1 cellular context compared by ENCODE assay signal in genomic region chr15:53251998-53252397, GRCh38.
TF ChIP-seq lines count a peak whose summit lies in the region.

No MANE protein-coding gene starts in this region.

TF ChIP-seq in HepG2, 621 proteins besides CTCF, POLR2A, EP300 and RAD21 (continued from another document and continues in another):
- TF ChIP-seq SRF (IDR thresholded peaks at IDR 0.05; ENCODE audit: low read depth, low read length), result no peak
- no peak for TF ChIP-seq SUZ12 (IDR thresholded peaks at IDR 0.05; ENCODE audit: low read depth, low read length)
- TF ChIP-seq HHEX (CRISPR knock-in tag; IDR thresholded peaks at IDR 0.05), result no peak
- no peak for TF ChIP-seq ZFP90 (CRISPR knock-in tag; IDR thresholded peaks at IDR 0.05; ENCODE audit: borderline replicate concordance)
- TF ChIP-seq GLI4 (CRISPR knock-in tag; IDR thresholded peaks at IDR 0.05; ENCODE audit: borderline replicate concordance), result no peak
- peak; percentile 62 for TF ChIP-seq ZMYM4 (CRISPR knock-in tag; IDR thresholded peaks at IDR 0.05)
- no peak for TF ChIP-seq ATF3 (CRISPR knock-in tag; IDR thresholded peaks at IDR 0.05)
- no peak for TF ChIP-seq LRRFIP1 (CRISPR knock-in tag; conservative IDR thresholded peaks at IDR 0.05)
- no peak for TF ChIP-seq ZBTB4 (CRISPR knock-in tag; IDR thresholded peaks at IDR 0.05; ENCODE audit: borderline replicate concordance)
- no peak for TF ChIP-seq CSRNP2 (CRISPR knock-in tag; conservative IDR thresholded peaks at IDR 0.05; ENCODE audit: low read depth)
- no peak for TF ChIP-seq ZNF180 (CRISPR knock-in tag; IDR thresholded peaks at IDR 0.05; ENCODE audit: borderline replicate concordance, low read depth)
- no peak for TF ChIP-seq ZNF451 (CRISPR knock-in tag; IDR thresholded peaks at IDR 0.05)
- 0 out of 2 replicates have a peak, but pooled peaks have one; percentile 42 for TF ChIP-seq ARID3A (IDR thresholded peaks at IDR 0.05; ENCODE audit: low read depth, low read length)
- TF ChIP-seq USF2 (IDR thresholded peaks at IDR 0.05; ENCODE audit: low read depth, low read length), result no peak
- peak; percentile 38; the same call in 1 of the 2 replicates for TF ChIP-seq USF2 (CRISPR knock-in tag; IDR thresholded peaks at IDR 0.05; ENCODE audit: borderline replicate concordance)
- TF ChIP-seq, protein P1, sequence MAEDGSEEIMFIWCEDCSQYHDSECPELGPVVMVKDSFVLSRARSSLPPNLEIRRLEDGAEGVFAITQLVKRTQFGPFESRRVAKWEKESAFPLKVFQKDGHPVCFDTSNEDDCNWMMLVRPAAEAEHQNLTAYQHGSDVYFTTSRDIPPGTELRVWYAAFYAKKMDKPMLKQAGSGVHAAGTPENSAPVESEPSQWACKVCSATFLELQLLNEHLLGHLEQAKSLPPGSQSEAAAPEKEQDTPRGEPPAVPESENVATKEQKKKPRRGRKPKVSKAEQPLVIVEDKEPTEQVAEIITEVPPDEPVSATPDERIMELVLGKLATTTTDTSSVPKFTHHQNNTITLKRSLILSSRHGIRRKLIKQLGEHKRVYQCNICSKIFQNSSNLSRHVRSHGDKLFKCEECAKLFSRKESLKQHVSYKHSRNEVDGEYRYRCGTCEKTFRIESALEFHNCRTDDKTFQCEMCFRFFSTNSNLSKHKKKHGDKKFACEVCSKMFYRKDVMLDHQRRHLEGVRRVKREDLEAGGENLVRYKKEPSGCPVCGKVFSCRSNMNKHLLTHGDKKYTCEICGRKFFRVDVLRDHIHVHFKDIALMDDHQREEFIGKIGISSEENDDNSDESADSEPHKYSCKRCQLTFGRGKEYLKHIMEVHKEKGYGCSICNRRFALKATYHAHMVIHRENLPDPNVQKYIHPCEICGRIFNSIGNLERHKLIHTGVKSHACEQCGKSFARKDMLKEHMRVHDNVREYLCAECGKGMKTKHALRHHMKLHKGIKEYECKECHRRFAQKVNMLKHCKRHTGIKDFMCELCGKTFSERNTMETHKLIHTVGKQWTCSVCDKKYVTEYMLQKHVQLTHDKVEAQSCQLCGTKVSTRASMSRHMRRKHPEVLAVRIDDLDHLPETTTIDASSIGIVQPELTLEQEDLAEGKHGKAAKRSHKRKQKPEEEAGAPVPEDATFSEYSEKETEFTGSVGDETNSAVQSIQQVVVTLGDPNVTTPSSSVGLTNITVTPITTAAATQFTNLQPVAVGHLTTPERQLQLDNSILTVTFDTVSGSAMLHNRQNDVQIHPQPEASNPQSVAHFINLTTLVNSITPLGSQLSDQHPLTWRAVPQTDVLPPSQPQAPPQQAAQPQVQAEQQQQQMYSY (CRISPR knock-in tag; IDR thresholded peaks at IDR 0.05), result no peak
- TF ChIP-seq, protein P2, sequence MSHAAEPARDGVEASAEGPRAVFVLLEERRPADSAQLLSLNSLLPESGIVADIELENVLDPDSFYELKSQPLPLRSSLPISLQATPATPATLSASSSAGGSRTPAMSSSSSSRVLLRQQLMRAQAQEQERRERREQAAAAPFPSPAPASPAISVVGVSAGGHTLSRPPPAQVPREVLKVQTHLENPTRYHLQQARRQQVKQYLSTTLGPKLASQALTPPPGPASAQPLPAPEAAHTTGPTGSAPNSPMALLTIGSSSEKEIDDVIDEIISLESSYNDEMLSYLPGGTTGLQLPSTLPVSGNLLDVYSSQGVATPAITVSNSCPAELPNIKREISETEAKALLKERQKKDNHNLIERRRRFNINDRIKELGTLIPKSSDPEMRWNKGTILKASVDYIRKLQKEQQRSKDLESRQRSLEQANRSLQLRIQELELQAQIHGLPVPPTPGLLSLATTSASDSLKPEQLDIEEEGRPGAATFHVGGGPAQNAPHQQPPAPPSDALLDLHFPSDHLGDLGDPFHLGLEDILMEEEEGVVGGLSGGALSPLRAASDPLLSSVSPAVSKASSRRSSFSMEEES (CRISPR knock-in tag; IDR thresholded peaks at IDR 0.05), result peak; percentile 69; the same call in 1 of the 2 replicates
- TF ChIP-seq ZNF850 (CRISPR knock-in tag; conservative IDR thresholded peaks at IDR 0.05), result no peak
- no peak for TF ChIP-seq FOXM1 (CRISPR knock-in tag; IDR thresholded peaks at IDR 0.05)
- TF ChIP-seq, protein P3, sequence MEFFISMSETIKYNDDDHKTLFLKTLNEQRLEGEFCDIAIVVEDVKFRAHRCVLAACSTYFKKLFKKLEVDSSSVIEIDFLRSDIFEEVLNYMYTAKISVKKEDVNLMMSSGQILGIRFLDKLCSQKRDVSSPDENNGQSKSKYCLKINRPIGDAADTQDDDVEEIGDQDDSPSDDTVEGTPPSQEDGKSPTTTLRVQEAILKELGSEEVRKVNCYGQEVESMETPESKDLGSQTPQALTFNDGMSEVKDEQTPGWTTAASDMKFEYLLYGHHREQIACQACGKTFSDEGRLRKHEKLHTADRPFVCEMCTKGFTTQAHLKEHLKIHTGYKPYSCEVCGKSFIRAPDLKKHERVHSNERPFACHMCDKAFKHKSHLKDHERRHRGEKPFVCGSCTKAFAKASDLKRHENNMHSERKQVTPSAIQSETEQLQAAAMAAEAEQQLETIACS (CRISPR knock-in tag; IDR thresholded peaks at IDR 0.05), result no peak
- TF ChIP-seq, protein P4, sequence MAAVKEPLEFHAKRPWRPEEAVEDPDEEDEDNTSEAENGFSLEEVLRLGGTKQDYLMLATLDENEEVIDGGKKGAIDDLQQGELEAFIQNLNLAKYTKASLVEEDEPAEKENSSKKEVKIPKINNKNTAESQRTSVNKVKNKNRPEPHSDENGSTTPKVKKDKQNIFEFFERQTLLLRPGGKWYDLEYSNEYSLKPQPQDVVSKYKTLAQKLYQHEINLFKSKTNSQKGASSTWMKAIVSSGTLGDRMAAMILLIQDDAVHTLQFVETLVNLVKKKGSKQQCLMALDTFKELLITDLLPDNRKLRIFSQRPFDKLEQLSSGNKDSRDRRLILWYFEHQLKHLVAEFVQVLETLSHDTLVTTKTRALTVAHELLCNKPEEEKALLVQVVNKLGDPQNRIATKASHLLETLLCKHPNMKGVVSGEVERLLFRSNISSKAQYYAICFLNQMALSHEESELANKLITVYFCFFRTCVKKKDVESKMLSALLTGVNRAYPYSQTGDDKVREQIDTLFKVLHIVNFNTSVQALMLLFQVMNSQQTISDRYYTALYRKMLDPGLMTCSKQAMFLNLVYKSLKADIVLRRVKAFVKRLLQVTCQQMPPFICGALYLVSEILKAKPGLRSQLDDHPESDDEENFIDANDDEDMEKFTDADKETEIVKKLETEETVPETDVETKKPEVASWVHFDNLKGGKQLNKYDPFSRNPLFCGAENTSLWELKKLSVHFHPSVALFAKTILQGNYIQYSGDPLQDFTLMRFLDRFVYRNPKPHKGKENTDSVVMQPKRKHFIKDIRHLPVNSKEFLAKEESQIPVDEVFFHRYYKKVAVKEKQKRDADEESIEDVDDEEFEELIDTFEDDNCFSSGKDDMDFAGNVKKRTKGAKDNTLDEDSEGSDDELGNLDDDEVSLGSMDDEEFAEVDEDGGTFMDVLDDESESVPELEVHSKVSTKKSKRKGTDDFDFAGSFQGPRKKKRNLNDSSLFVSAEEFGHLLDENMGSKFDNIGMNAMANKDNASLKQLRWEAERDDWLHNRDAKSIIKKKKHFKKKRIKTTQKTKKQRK (IDR thresholded peaks at IDR 0.05; ENCODE audit: low read length), result no peak
- TF ChIP-seq FOXA3 (CRISPR knock-in tag; IDR thresholded peaks at IDR 0.05), result peak; percentile 68
- peak; percentile 78; the same call in 1 of the 2 replicates for TF ChIP-seq ZNF292 (CRISPR knock-in tag; IDR thresholded peaks at IDR 0.05; ENCODE audit: borderline replicate concordance, low read depth)
- TF ChIP-seq POGZ (CRISPR knock-in tag; IDR thresholded peaks at IDR 0.05), result 0 out of 2 replicates have a peak, but pooled peaks have one; percentile 46
- TF ChIP-seq, protein P5, sequence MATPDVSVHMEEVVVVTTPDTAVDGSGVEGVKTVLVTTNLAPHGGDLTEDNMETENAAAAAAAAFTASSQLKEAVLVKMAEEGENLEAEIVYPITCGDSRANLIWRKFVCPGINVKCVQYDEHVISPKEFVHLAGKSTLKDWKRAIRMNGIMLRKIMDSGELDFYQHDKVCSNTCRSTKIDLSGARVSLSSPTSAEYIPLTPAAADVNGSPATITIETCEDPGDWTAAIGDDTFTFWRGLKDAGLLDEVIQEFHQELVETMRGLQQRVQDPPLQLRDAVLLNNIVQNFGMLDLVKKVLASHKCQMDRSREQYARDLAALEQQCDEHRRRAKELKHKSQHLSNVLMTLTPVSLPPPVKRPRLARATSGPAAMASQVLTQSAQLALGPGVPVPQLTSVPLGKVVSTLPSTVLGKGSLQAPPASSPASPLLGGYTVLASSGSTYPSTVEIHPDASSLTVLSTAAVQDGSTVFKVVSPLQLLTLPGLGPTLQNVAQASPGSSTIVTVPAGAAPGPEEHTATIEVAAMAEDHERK (CRISPR knock-in tag; IDR thresholded peaks at IDR 0.05; ENCODE audit: low read depth), result no peak
